ENCODE assay signal across 12 cellular contexts in genomic region chr3:57446318-57446841, GRCh38.
DNase-seq lines count a peak whose midpoint lies in the region; FAIRE-seq and TF ChIP-seq lines count a peak whose summit lies in the region.
"Had no signal": no experiment of that assay in that cellular context is flagged by ENCODE, and none has a peak within 500 bp of the region (broad histone marks: within the 10 kb centered on the region; RNA-seq: fewer than 3 reads in every experiment).

No MANE protein-coding gene starts in this region.

- H3K36me3 ChIP-seq in adipocyte (ENCODE audit: control insufficient read depth, insufficient read depth, low read length, severe bottlenecking): no peaks in the 10 kb centered on the region
- H3K36me3 ChIP-seq in hepatocyte (replicated peaks; ENCODE audit: insufficient read depth, low read depth): no peaks in the 10 kb centered on the region
- H3K36me3 ChIP-seq in OCI-LY7 (ENCODE audit: insufficient read depth, low read length): no peaks in the 10 kb centered on the region
- H3K36me3 ChIP-seq: HAP-1 had no signal

- H4K20me1 ChIP-seq in hepatocyte (ENCODE audit: insufficient read depth, poor library complexity, severe bottlenecking) (no peaks in the 10 kb centered on the region), OCI-LY7 (ENCODE audit: insufficient read depth, low read length) (no peaks in the 10 kb centered on the region)

- H3K9me3 Mint-ChIP-seq in T-helper 2 cell treated with Interferon-gamma antibody and Interleukin-4, amounts not matched to agents 5 μg/mL and 100 μg/mL, for 36 hours: no peaks in the 10 kb centered on the region
- H3K9me3 Mint-ChIP-seq in activated naive CD4-positive, alpha-beta T cell treated with anti-CD3 and anti-CD28 coated beads for 36 hours: no peaks in the 10 kb centered on the region

- H3K4me3 Mint-ChIP-seq in T-helper 2 cell treated with Interferon-gamma antibody and Interleukin-4, amounts not matched to agents 5 μg/mL and 100 μg/mL, for 36 hours: no peak overlapping the region
- no peak overlapping the region for H3K4me3 Mint-ChIP-seq in activated naive CD4-positive, alpha-beta T cell treated with anti-CD3 and anti-CD28 coated beads for 36 hours

- H3K79me2 ChIP-seq in hepatocyte: no peaks in the 10 kb centered on the region
- H3K79me2 ChIP-seq in OCI-LY7 (ENCODE audit: insufficient read depth, low read depth, low read length): no peaks in the 10 kb centered on the region

- POLR2A ChIA-PET in OCI-LY7 (lab: Charles Lee): interaction anchor here (0.9 to 1.2 kb wide), 5 partner anchors 9 to 352 kb away, joined by 3 to 4 read pairs (median 3); no protein-coding TSS in a partner anchor

- no peaks in the 10 kb centered on the region for H3K9me3 ChIP-seq in adipocyte (ENCODE audit: control insufficient read depth, low read length)
- H3K9me3 ChIP-seq in hepatocyte (ENCODE audit: low read depth): no peaks in the 10 kb centered on the region
- H3K9me3 ChIP-seq in OCI-LY7 (ENCODE audit: low read length): no peaks in the 10 kb centered on the region
- H3K9me3 ChIP-seq: HAP-1 had no signal

- no peaks in the 10 kb centered on the region for H3K9me2 ChIP-seq in hepatocyte (replicated peaks; ENCODE audit: insufficient read depth)
- no peaks in the 10 kb centered on the region for H3K9me2 ChIP-seq in OCI-LY7 (ENCODE audit: insufficient read depth, low read length)

- FAIRE-seq in H54 (lab: Jason Lieb, UNC): peak; percentile 84
- FAIRE-seq: urothelium cell line had no signal

- DNase-seq in AG08396 (ENCODE audit: low spot score) (peak; percentile 8), H54 (ENCODE audit: insufficient read length, low spot score) (no peak), adipocyte (ENCODE audit: low read depth) (peak; percentile 74), hepatocyte (ENCODE audit: low spot score) (peak; percentile 25), SHP77 (lab: John Stamatoyannopoulos, UW) (no peak), OCI-LY7 (ENCODE audit: low spot score) (no peak)
- DNase-seq in T-helper 2 cell treated with Interferon-gamma antibody and Interleukin-4, amounts not matched to agents 5 μg/mL and 100 μg/mL, for 36 hours (ENCODE audit: low spot score): no peak
- DNase-seq in activated naive CD4-positive, alpha-beta T cell treated with anti-CD3 and anti-CD28 coated beads for 36 hours: no peak
- DNase-seq: activated CD8-positive, alpha-beta memory T cell treated with anti-CD3 and anti-CD28 coated beads, Interleukin-2, amount 50 U/mL, for 48 hours; foreskin melanocyte had no signal

- CTCF ChIA-PET in activated naive CD4-positive, alpha-beta T cell treated with anti-CD3 and anti-CD28 coated beads for 36 hours (lab: Charles Lee): no interaction called here
- CTCF ChIA-PET in OCI-LY7 (lab: Charles Lee; ENCODE audit: unreplicated experiment): no interaction called here

- intact Hi-C loops in activated naive CD4-positive, alpha-beta T cell treated with anti-CD3 and anti-CD28 coated beads for 36 hours (cut with micrococcal nuclease): no loop called here
- intact Hi-C loops in OCI-LY7 (cut with micrococcal nuclease; ENCODE audit: unreplicated experiment): no loop called here

- H3K27ac Mint-ChIP-seq in T-helper 2 cell treated with Interferon-gamma antibody and Interleukin-4, amounts not matched to agents 5 μg/mL and 100 μg/mL, for 36 hours: no peak overlapping the region
- no peak overlapping the region for H3K27ac Mint-ChIP-seq in activated naive CD4-positive, alpha-beta T cell treated with anti-CD3 and anti-CD28 coated beads for 36 hours

- H3K4me3 ChIP-seq in adipocyte (ENCODE audit: low read length) (no peak overlapping the region), hepatocyte (no peak overlapping the region), OCI-LY7 (ENCODE audit: low read depth, low read length, poor library complexity, severe bottlenecking) (no peak overlapping the region)
- H3K4me3 ChIP-seq: HAP-1 had no signal

- H2AFZ ChIP-seq in hepatocyte (no peak overlapping the region), OCI-LY7 (ENCODE audit: low read length) (no peak overlapping the region)

- H3K4me2 ChIP-seq in hepatocyte: peak overlapping the region; percentile 63
- no peak overlapping the region for H3K4me2 ChIP-seq in OCI-LY7 (ENCODE audit: low read length)

- no TSS peak for BruUV-seq in OCI-LY7 (replicated peaks; lab: Mats Ljungman, UMichigan)

- H3K27me3 Mint-ChIP-seq in T-helper 2 cell treated with Interferon-gamma antibody and Interleukin-4, amounts not matched to agents 5 μg/mL and 100 μg/mL, for 36 hours (ENCODE audit: low read depth): peaks cover 8% of the 10 kb centered on the region
- H3K27me3 Mint-ChIP-seq in activated naive CD4-positive, alpha-beta T cell treated with anti-CD3 and anti-CD28 coated beads for 36 hours (ENCODE audit: low read depth): no peaks in the 10 kb centered on the region

- TF ChIP-seq CTCF in hepatocyte (IDR thresholded peaks at IDR 0.05; ENCODE audit: poor library complexity) (no peak), OCI-LY7 (conservative IDR thresholded peaks at IDR 0.05; ENCODE audit: low read length) (no peak)

- H3K4me1 ChIP-seq in adipocyte (ENCODE audit: control insufficient read depth, insufficient read depth, low read length) (peaks cover 9% of the 10 kb centered on the region), hepatocyte (ENCODE audit: insufficient read depth) (peaks cover 9% of the 10 kb centered on the region), OCI-LY7 (ENCODE audit: insufficient read depth, low read length, poor library complexity, severe bottlenecking) (no peaks in the 10 kb centered on the region)
- H3K4me1 ChIP-seq: HAP-1 had no signal

- WGBS in hepatocyte (ENCODE audit: low lambda C conversion rate, missing lambda C conversion rate): 71% methylated on average over 1 of the region's 1 CpG

- H3K27ac ChIP-seq in hepatocyte (peak overlapping the region; percentile 38), OCI-LY7 (ENCODE audit: low read depth, low read length, poor library complexity, severe bottlenecking) (no peak overlapping the region)

- no peak for TF ChIP-seq POLR2A in H54 (IDR thresholded peaks at IDR 0.05; ENCODE audit: low read depth, low read length)

- H3K9ac ChIP-seq in adipocyte (ENCODE audit: low read length): no peak overlapping the region

- H3K36me3 Mint-ChIP-seq in T-helper 2 cell treated with Interferon-gamma antibody and Interleukin-4, amounts not matched to agents 5 μg/mL and 100 μg/mL, for 36 hours (ENCODE audit: low read depth): no peaks in the 10 kb centered on the region
- H3K36me3 Mint-ChIP-seq in activated naive CD4-positive, alpha-beta T cell treated with anti-CD3 and anti-CD28 coated beads for 36 hours (ENCODE audit: low read depth): no peaks in the 10 kb centered on the region

- H3K4me1 Mint-ChIP-seq in T-helper 2 cell treated with Interferon-gamma antibody and Interleukin-4, amounts not matched to agents 5 μg/mL and 100 μg/mL, for 36 hours (ENCODE audit: low read depth): no peaks in the 10 kb centered on the region
- no peaks in the 10 kb centered on the region for H3K4me1 Mint-ChIP-seq in activated naive CD4-positive, alpha-beta T cell treated with anti-CD3 and anti-CD28 coated beads for 36 hours (ENCODE audit: low read depth)

- no peaks in the 10 kb centered on the region for H3K27me3 ChIP-seq in adipocyte (replicated peaks; ENCODE audit: control insufficient read depth, insufficient read depth, low read length)
- no peaks in the 10 kb centered on the region for H3K27me3 ChIP-seq in hepatocyte

Comparison
In these comparisons a context has a peak if more than half of its experiments do, and no peak if none do; other contexts are left out.
1. DNase-seq: peak in AG08396 (single experiment), adipocyte (single experiment) and hepatocyte (single experiment); none in H54 (single experiment), T-helper 2 cell treated with Interferon-gamma antibody and Interleukin-4, amounts not matched to agents 5 μg/mL and 100 μg/mL, for 36 hours (single experiment), SHP77 (0 of 2), activated naive CD4-positive, alpha-beta T cell treated with anti-CD3 and anti-CD28 coated beads for 36 hours (single experiment) and OCI-LY7 (single experiment).